Comparison of ENCODE assay signal across 8 cellular contexts in genomic region chr3:52278510-52279069, GRCh38. TPM values are rescaled to one million over a fixed set of nuclear protein-coding genes. Genes with fewer than 3 reads are reported as not detected.
DNase-seq lines count a peak whose midpoint lies in the region; ATAC-seq, FAIRE-seq and TF ChIP-seq lines count a peak whose summit lies in the region.

Gene WDR82, minus strand, starts transcription at chr3:52278649. Its CDS starts 288 bp downstream, at chr3:52278361.

- H3K4me3 ChIP-seq in adrenal gland (peak within 1 kb of the TSS; percentile 33 to 97 (median 74)), heart right ventricle (peak within 1 kb of the TSS; percentile 58 to 95 (median 87)), prostate gland (peak within 1 kb of the TSS; percentile 78 to 86)

- H3K27me3 ChIP-seq in adrenal gland = no peaks in the 10 kb centered on the region
- no peaks in the 10 kb centered on the region for H3K27me3 ChIP-seq in heart right ventricle
- H3K27me3 ChIP-seq in prostate gland (replicated peaks; ENCODE audit: insufficient read depth) = no peaks in the 10 kb centered on the region

- DNase-seq in GM12892 (ENCODE audit: insufficient read length) (peak; percentile 93), NCI-H1436 (lab: John Stamatoyannopoulos, UW) (peak; percentile 82), T-helper 1 cell (peak; percentile 95 to 99 (median 96)), adrenal gland (peak; percentile 96 to 98 (median 98)), heart right ventricle (peak; percentile 97 to 99), prostate gland (ENCODE audit: low spot score) (peak; percentile 97), ureter (ENCODE audit: low spot score) (peak; percentile 98)

- H3K27ac ChIP-seq in adrenal gland (peak within 1 kb of the TSS; percentile 27 to 100 (median 95)), heart right ventricle (peak within 1 kb of the TSS; percentile 91 to 100 (median 97)), prostate gland (peak within 1 kb of the TSS; percentile 95 to 96)

- FAIRE-seq in GM12892 (lab: Jason Lieb, UNC) = peak; percentile 100

- peak; percentile 87 for ATAC-seq in HG02840 (IDR thresholded peaks at IDR 0.05; ENCODE audit: low FRiP score, unreplicated experiment)
- ATAC-seq in heart right ventricle = peak; percentile 95 to 97 (median 97)

- TF ChIP-seq POLR2A in GM12892 (IDR thresholded peaks at IDR 0.05; ENCODE audit: low read depth, low read length) (peak; percentile 99), adrenal gland (IDR thresholded peaks at IDR 0.05) (peak; percentile 78 to 91), prostate gland (IDR thresholded peaks at IDR 0.05) (peak; percentile 86)

- peaks cover 28 to 65% of the 10 kb centered on the region in 2 donors for H3K4me1 ChIP-seq in adrenal gland (replicated peaks in 1 of 2)
- H3K4me1 ChIP-seq in heart right ventricle = peaks cover 3 to 73% (median 57%) of the 10 kb centered on the region in 9 donors
- peaks cover 3% of the 10 kb centered on the region for H3K4me1 ChIP-seq in prostate gland (replicated peaks)

- no peaks in the 10 kb centered on the region for H3K36me3 ChIP-seq in adrenal gland (replicated peaks in 1 of 2)
- peaks cover 0 to 32% (median 0%) of the 10 kb centered on the region in 9 donors for H3K36me3 ChIP-seq in heart right ventricle
- no peaks in the 10 kb centered on the region for H3K36me3 ChIP-seq in prostate gland

- intact Hi-C loops in adrenal gland (cut with DNase I) (no loop called here), heart right ventricle (cut with DNase I) (loop anchor here in 7 of 10 donors (2.0 to 5.0 kb wide), 5 partner anchors 36 to 126 kb away; partner anchors contain the start of genes TWF2 (in 5 of the 7) and POC1A (in 1 of the 7)), prostate gland (cut with DNase I) (no loop called here)

- 0 to 1% (median 1%) methylated on average over 12 to 58 of the region's 58 CpGs for WGBS in adrenal gland, 4 donors
- 0 to 1% methylated on average over 55 to 58 of the region's 58 CpGs for WGBS in heart right ventricle, 2 donors
- WGBS in prostate gland = under 1% methylated on average over 58 of the region's 58 CpGs

- H3K9me3 ChIP-seq in adrenal gland (replicated peaks in 1 of 3) (no peaks in the 10 kb centered on the region), heart right ventricle (no peaks in the 10 kb centered on the region), prostate gland (no peaks in the 10 kb centered on the region)

- TF ChIP-seq CTCF in adrenal gland (IDR thresholded peaks at IDR 0.05) = peak; percentile 7 to 61 (median 38)
- TF ChIP-seq CTCF in heart right ventricle (IDR thresholded peaks at IDR 0.05) = peak in 8 of 9 donors; percentile 27 to 74 (median 63)
- TF ChIP-seq CTCF in prostate gland (IDR thresholded peaks at IDR 0.05) = peak in 3 of 4 experiments; percentile 16 to 55 (median 46)

RNA-seq across cellular contexts. Expression of gene WDR82, which starts in this region (rescaled TPM):
- 34.7 TPM for polyA plus RNA-seq in GM12892 (2012; ENCODE audit: missing spikeins)
- total RNA-seq in adrenal gland = 10 to 100 TPM; 44.6 to 84.0 (median 59.9) TPM
- polyA plus RNA-seq in adrenal gland = 10 to 100 TPM; 23.8 to 74.2 (median 24.6) TPM
- total RNA-seq in heart right ventricle = 10 to 100 TPM; 59.0 to 78.4 (median 71.6) TPM
- 10 to 100 TPM; 19.3 to 33.5 TPM for polyA plus RNA-seq in heart right ventricle
- total RNA-seq in prostate gland = 10 to 100 TPM; 52.4 to 86.9 TPM
- total RNA-seq in ureter = 81.6 TPM

Comparison
In these comparisons a context has a peak if more than half of its experiments do, and no peak if none do; other contexts are left out.
1. Peak in every context shown above with its lines: DNase-seq, ATAC-seq, H3K4me3 ChIP-seq and H3K27ac ChIP-seq.
2. intact Hi-C loops: an anchor here in heart right ventricle (2.0 to 5.0 kb wide); none called in adrenal gland and prostate gland.